In the genomic region with DNA sequence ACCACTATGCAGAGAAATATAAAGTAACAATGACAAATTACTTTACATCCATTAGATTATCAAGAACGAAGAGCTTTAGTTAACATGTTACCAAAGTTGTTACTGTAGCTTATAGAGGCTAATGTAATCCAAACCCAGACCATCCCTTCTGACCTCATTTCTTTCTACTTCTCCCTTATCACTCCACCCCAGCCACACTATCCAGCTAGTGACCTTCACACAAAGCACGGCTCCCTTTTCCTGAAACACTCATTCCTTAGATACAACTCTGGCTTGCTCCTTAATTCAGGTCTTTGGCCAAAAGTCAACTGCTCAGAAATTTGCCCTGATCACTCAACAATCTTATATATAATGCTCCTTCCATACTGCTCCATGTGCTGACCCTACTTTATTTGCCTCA, we compare ENCODE assay signal across 1 cellular context.
TF ChIP-seq lines count a peak whose summit lies in the region.

No MANE protein-coding gene starts in this region.

TF ChIP-seq in K562, 482 proteins besides CTCF, POLR2A, EP300 and RAD21 (continued from another document and continues in another):
- TF ChIP-seq UBTF (IDR thresholded peaks at IDR 0.05; ENCODE audit: borderline replicate concordance in 1 of 2, low read depth in 2 of 2, low read length in 2 of 2) (0 out of 4 replicates have a peak, but pooled peaks of 1 of the 2 experiments have one; percentile 57), ZNF175 (CRISPR knock-in tag; IDR thresholded peaks at IDR 0.05; ENCODE audit: low read depth) (no peak), TEAD4 (IDR thresholded peaks at IDR 0.05; ENCODE audit: low read length) (peak; percentile 77), TEAD4 (CRISPR knock-in tag; IDR thresholded peaks at IDR 0.05; ENCODE audit: borderline replicate concordance) (no peak), BHLHE40 (IDR thresholded peaks at IDR 0.05; ENCODE audit: low read length) (peak; percentile 42; the same call in 1 of the 2 replicates), SOX6 (IDR thresholded peaks at IDR 0.05) (peak; percentile 75), PKNOX1 (IDR thresholded peaks at IDR 0.05) (peak; percentile 14; the same call in 1 of the 2 replicates), C11orf30 (IDR thresholded peaks at IDR 0.05; ENCODE audit: low read depth) (peak; percentile 2), CBFA2T3 (IDR thresholded peaks at IDR 0.05) (peak; percentile 94), ZNF224 (CRISPR knock-in tag; IDR thresholded peaks at IDR 0.05) (no peak), TCF3 (CRISPR knock-in tag; IDR thresholded peaks at IDR 0.05) (peak; percentile 91), FOXK2 (conservative IDR thresholded peaks at IDR 0.05 in 1 of 2, IDR thresholded peaks at IDR 0.05 in 1 of 2; ENCODE audit: low read depth in 2 of 2) (peak; percentile 51 to 54; a peak in 3 of 4 replicates), CCNT2 (IDR thresholded peaks at IDR 0.05; ENCODE audit: borderline replicate concordance, extremely low read depth, insufficient read length, low read depth, low read length) (peak; percentile 26), ZEB2 (IDR thresholded peaks at IDR 0.05) (peak; percentile 82; the same call in 1 of the 2 replicates), HDAC2 (IDR thresholded peaks at IDR 0.05) (peak; percentile 33; the same call in 1 of the 2 replicates), KDM1A (IDR thresholded peaks at IDR 0.05) (peak; percentile 86), TGIF2 (CRISPR knock-in tag; IDR thresholded peaks at IDR 0.05) (no peak), MBD2 (IDR thresholded peaks at IDR 0.05; ENCODE audit: borderline replicate concordance, low read depth) (0 out of 2 replicates have a peak, but pooled peaks have one; percentile 28), LEF1 (IDR thresholded peaks at IDR 0.05) (peak; percentile 87), KLF16 (IDR thresholded peaks at IDR 0.05) (0 out of 2 replicates have a peak, but pooled peaks have one; percentile 14), PML (IDR thresholded peaks at IDR 0.05; ENCODE audit: low read length) (peak; percentile 58), DPF2 (IDR thresholded peaks at IDR 0.05) (peak; percentile 96), ZBTB17 (CRISPR knock-in tag; IDR thresholded peaks at IDR 0.05) (no peak), TBL1XR1 (IDR thresholded peaks at IDR 0.05; ENCODE audit: low read length in 2 of 2) (peak in 1 of 2 experiments; percentile 23; a peak in 1 of 4 replicates), ZNF449 (CRISPR knock-in tag; IDR thresholded peaks at IDR 0.05) (no peak), PHB2 (IDR thresholded peaks at IDR 0.05; ENCODE audit: low read depth) (peak; percentile 59; the same call in 1 of the 2 replicates), TAL1 (IDR thresholded peaks at IDR 0.05) (peak; percentile 89), JUN (IDR thresholded peaks at IDR 0.05; ENCODE audit: borderline replicate concordance, low read depth, low read length) (peak; percentile 42; the same call in 1 of the 2 replicates), JUN (CRISPR knock-in tag; IDR thresholded peaks at IDR 0.05; ENCODE audit: borderline replicate concordance) (no peak), NR2C1 (IDR thresholded peaks at IDR 0.05) (peak; percentile 52; the same call in 1 of the 2 replicates), NR2C1 (tag; IDR thresholded peaks at IDR 0.05) (peak; percentile 42; the same call in 1 of the 2 replicates), FOXJ2 (tag; IDR thresholded peaks at IDR 0.05) (no peak), GATA2 (CRISPR knock-in tag; IDR thresholded peaks at IDR 0.05) (0 out of 2 replicates have a peak, but pooled peaks have one; percentile 11), NCOR1 (IDR thresholded peaks at IDR 0.05) (peak; percentile 85), SMARCC2 (IDR thresholded peaks at IDR 0.05; ENCODE audit: low read depth) (peak; percentile 64; the same call in 1 of the 2 replicates), CREB1 (IDR thresholded peaks at IDR 0.05) (peak; percentile 50; the same call in 1 of the 2 replicates), CREB1 (CRISPR knock-in tag; IDR thresholded peaks at IDR 0.05) (no peak), POLR2B (IDR thresholded peaks at IDR 0.05; ENCODE audit: low read depth, partially characterized antibody) (no peak)
- TF ChIP-seq, protein P1, sequence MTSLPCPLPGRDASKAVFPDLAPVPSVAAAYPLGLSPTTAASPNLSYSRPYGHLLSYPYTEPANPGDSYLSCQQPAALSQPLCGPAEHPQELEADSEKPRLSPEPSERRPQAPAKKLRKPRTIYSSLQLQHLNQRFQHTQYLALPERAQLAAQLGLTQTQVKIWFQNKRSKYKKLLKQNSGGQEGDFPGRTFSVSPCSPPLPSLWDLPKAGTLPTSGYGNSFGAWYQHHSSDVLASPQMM (CRISPR knock-in tag; IDR thresholded peaks at IDR 0.05) = no peak
- TF ChIP-seq, protein P2, sequence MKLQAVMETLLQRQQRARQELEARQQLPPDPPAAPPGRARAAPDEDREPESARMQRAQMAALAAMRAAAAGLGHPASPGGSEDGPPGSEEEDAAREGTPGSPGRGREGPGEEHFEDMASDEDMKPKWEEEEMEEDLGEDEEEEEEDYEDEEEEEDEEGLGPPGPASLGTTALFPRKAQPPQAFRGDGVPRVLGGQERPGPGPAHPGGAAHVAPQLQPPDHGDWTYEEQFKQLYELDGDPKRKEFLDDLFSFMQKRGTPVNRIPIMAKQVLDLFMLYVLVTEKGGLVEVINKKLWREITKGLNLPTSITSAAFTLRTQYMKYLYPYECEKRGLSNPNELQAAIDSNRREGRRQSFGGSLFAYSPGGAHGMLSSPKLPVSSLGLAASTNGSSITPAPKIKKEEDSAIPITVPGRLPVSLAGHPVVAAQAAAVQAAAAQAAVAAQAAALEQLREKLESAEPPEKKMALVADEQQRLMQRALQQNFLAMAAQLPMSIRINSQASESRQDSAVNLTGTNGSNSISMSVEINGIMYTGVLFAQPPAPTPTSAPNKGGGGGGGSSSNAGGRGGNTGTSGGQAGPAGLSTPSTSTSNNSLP (IDR thresholded peaks at IDR 0.05; ENCODE audit: borderline replicate concordance, low read depth, low read length) = peak; percentile 42; the same call in 1 of the 2 replicates
- TF ChIP-seq, protein P3, sequence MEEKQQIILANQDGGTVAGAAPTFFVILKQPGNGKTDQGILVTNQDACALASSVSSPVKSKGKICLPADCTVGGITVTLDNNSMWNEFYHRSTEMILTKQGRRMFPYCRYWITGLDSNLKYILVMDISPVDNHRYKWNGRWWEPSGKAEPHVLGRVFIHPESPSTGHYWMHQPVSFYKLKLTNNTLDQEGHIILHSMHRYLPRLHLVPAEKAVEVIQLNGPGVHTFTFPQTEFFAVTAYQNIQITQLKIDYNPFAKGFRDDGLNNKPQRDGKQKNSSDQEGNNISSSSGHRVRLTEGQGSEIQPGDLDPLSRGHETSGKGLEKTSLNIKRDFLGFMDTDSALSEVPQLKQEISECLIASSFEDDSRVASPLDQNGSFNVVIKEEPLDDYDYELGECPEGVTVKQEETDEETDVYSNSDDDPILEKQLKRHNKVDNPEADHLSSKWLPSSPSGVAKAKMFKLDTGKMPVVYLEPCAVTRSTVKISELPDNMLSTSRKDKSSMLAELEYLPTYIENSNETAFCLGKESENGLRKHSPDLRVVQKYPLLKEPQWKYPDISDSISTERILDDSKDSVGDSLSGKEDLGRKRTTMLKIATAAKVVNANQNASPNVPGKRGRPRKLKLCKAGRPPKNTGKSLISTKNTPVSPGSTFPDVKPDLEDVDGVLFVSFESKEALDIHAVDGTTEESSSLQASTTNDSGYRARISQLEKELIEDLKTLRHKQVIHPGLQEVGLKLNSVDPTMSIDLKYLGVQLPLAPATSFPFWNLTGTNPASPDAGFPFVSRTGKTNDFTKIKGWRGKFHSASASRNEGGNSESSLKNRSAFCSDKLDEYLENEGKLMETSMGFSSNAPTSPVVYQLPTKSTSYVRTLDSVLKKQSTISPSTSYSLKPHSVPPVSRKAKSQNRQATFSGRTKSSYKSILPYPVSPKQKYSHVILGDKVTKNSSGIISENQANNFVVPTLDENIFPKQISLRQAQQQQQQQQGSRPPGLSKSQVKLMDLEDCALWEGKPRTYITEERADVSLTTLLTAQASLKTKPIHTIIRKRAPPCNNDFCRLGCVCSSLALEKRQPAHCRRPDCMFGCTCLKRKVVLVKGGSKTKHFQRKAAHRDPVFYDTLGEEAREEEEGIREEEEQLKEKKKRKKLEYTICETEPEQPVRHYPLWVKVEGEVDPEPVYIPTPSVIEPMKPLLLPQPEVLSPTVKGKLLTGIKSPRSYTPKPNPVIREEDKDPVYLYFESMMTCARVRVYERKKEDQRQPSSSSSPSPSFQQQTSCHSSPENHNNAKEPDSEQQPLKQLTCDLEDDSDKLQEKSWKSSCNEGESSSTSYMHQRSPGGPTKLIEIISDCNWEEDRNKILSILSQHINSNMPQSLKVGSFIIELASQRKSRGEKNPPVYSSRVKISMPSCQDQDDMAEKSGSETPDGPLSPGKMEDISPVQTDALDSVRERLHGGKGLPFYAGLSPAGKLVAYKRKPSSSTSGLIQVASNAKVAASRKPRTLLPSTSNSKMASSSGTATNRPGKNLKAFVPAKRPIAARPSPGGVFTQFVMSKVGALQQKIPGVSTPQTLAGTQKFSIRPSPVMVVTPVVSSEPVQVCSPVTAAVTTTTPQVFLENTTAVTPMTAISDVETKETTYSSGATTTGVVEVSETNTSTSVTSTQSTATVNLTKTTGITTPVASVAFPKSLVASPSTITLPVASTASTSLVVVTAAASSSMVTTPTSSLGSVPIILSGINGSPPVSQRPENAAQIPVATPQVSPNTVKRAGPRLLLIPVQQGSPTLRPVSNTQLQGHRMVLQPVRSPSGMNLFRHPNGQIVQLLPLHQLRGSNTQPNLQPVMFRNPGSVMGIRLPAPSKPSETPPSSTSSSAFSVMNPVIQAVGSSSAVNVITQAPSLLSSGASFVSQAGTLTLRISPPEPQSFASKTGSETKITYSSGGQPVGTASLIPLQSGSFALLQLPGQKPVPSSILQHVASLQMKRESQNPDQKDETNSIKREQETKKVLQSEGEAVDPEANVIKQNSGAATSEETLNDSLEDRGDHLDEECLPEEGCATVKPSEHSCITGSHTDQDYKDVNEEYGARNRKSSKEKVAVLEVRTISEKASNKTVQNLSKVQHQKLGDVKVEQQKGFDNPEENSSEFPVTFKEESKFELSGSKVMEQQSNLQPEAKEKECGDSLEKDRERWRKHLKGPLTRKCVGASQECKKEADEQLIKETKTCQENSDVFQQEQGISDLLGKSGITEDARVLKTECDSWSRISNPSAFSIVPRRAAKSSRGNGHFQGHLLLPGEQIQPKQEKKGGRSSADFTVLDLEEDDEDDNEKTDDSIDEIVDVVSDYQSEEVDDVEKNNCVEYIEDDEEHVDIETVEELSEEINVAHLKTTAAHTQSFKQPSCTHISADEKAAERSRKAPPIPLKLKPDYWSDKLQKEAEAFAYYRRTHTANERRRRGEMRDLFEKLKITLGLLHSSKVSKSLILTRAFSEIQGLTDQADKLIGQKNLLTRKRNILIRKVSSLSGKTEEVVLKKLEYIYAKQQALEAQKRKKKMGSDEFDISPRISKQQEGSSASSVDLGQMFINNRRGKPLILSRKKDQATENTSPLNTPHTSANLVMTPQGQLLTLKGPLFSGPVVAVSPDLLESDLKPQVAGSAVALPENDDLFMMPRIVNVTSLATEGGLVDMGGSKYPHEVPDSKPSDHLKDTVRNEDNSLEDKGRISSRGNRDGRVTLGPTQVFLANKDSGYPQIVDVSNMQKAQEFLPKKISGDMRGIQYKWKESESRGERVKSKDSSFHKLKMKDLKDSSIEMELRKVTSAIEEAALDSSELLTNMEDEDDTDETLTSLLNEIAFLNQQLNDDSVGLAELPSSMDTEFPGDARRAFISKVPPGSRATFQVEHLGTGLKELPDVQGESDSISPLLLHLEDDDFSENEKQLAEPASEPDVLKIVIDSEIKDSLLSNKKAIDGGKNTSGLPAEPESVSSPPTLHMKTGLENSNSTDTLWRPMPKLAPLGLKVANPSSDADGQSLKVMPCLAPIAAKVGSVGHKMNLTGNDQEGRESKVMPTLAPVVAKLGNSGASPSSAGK (IDR thresholded peaks at IDR 0.05) = no peak
- TF ChIP-seq, protein P4, sequence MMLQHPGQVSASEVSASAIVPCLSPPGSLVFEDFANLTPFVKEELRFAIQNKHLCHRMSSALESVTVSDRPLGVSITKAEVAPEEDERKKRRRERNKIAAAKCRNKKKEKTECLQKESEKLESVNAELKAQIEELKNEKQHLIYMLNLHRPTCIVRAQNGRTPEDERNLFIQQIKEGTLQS (IDR thresholded peaks at IDR 0.05) = peak; percentile 80
- TF ChIP-seq, protein P4 (CRISPR knock-in tag; conservative IDR thresholded peaks at IDR 0.05) = no peak
